ENCODE assay signal across 1 cellular context in genomic region chr11:112227002-112227401, GRCh38.
TF ChIP-seq lines count a peak whose summit lies in the region.

No MANE protein-coding gene starts in this region.

TF ChIP-seq in SK-N-SH treated with all-trans-retinoic acid at 6 μM for 48 hours, 23 proteins besides CTCF, POLR2A, EP300 and RAD21 (continued from another document):
- TF ChIP-seq, protein P1, sequence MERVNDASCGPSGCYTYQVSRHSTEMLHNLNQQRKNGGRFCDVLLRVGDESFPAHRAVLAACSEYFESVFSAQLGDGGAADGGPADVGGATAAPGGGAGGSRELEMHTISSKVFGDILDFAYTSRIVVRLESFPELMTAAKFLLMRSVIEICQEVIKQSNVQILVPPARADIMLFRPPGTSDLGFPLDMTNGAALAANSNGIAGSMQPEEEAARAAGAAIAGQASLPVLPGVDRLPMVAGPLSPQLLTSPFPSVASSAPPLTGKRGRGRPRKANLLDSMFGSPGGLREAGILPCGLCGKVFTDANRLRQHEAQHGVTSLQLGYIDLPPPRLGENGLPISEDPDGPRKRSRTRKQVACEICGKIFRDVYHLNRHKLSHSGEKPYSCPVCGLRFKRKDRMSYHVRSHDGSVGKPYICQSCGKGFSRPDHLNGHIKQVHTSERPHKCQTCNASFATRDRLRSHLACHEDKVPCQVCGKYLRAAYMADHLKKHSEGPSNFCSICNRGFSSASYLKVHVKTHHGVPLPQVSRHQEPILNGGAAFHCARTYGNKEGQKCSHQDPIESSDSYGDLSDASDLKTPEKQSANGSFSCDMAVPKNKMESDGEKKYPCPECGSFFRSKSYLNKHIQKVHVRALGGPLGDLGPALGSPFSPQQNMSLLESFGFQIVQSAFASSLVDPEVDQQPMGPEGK (CRISPR knock-in tag; IDR thresholded peaks at IDR 0.05; ENCODE audit: borderline replicate concordance), result no peak
TF ChIP-seq in SK-N-SH treated with all-trans-retinoic acid at 6 μM for 48 hours: peak in this region for 0.
